ENCODE assay signal across 8 cellular contexts in genomic region chr10:132407846-132408278, GRCh38. TPM values are rescaled to one million over a fixed set of nuclear protein-coding genes. Genes with fewer than 3 reads are reported as not detected.
DNase-seq lines count a peak whose midpoint lies in the region; ATAC-seq and TF ChIP-seq lines count a peak whose summit lies in the region.

No MANE protein-coding gene starts in this region.

- H3K4me3 ChIP-seq in endodermal cell (ENCODE audit: low read length) (no peak overlapping the region), mucosa of stomach (ENCODE audit: low read length) (peak overlapping the region; percentile 16)

- peak overlapping the region; percentile 40 for H3K4me3 Mint-ChIP-seq in endodermal cell

- ATAC-seq in HG03097 (IDR thresholded peaks at IDR 0.05; ENCODE audit: low FRiP score, unreplicated experiment) = no peak

- H3K4me1 ChIP-seq in endodermal cell (ENCODE audit: control insufficient read depth, insufficient read depth, low read length) (no peaks in the 10 kb centered on the region), mucosa of stomach (ENCODE audit: control insufficient read depth, insufficient read depth, low read length) (peaks cover 90% of the 10 kb centered on the region)

- peak; percentile 62 for DNase-seq in Ammon's horn (ENCODE audit: low spot score)
- peak; percentile 23 for DNase-seq in NCI-H1417 treated with DMSO at 0.1 percent for 48 hours (lab: John Stamatoyannopoulos, UW)
- DNase-seq in endodermal cell = peak; percentile 94
- no peak for DNase-seq in NCI-H446 (lab: John Stamatoyannopoulos, UW)
- no peak for DNase-seq in SKM-1 (lab: John Stamatoyannopoulos, UW; ENCODE audit: unreplicated experiment)
- DNase-seq in NOMO-1 treated with DMSO at 0.1 percent for 48 hours (lab: John Stamatoyannopoulos, UW; ENCODE audit: unreplicated experiment) = no peak

- H3K36me3 ChIP-seq in endodermal cell (ENCODE audit: control insufficient read depth, insufficient read depth, low read length) (no peaks in the 10 kb centered on the region), mucosa of stomach (ENCODE audit: control insufficient read depth, insufficient read depth, low read length) (peaks cover 18% of the 10 kb centered on the region)

- H3K9me3 Mint-ChIP-seq in endodermal cell = no peaks in the 10 kb centered on the region

- H3K4me1 Mint-ChIP-seq in endodermal cell = peaks cover 25% of the 10 kb centered on the region

- H3K9ac ChIP-seq in endodermal cell (ENCODE audit: extremely low read depth, low read length, poor library complexity, severe bottlenecking) (no peak overlapping the region), mucosa of stomach (ENCODE audit: low read length) (peak overlapping the region; percentile 84)

- TF ChIP-seq CTCF in endodermal cell (conservative IDR thresholded peaks at IDR 0.05) = no peak

- H3K27ac Mint-ChIP-seq in endodermal cell = peak overlapping the region; percentile 97

- H3K9me3 ChIP-seq in endodermal cell (ENCODE audit: control insufficient read depth, low read length) = no peaks in the 10 kb centered on the region
- H3K9me3 ChIP-seq in mucosa of stomach (ENCODE audit: control insufficient read depth, low read length) = no peaks in the 10 kb centered on the region

- no peak overlapping the region for H3K27ac ChIP-seq in endodermal cell (ENCODE audit: low read depth, low read length)

- peaks cover 7% of the 10 kb centered on the region for H3K36me3 Mint-ChIP-seq in endodermal cell (ENCODE audit: low read depth)

- no peaks in the 10 kb centered on the region for H3K27me3 Mint-ChIP-seq in endodermal cell (ENCODE audit: insufficient read depth)

- no peaks in the 10 kb centered on the region for H3K27me3 ChIP-seq in endodermal cell (ENCODE audit: control insufficient read depth, insufficient read depth, low read length, poor library complexity, severe bottlenecking)
- H3K27me3 ChIP-seq in mucosa of stomach (ENCODE audit: control insufficient read depth, insufficient read depth, low read length) = no peaks in the 10 kb centered on the region

- WGBS in endodermal cell (ENCODE audit: insufficient coverage in 1 of 2, insufficient read length in 1 of 2), 2 experiments = 77 to 83% methylated on average over 10 to 17 of the region's 17 CpGs

RNA-seq across cellular contexts. Expression of gene PWWP2B, which starts 10.9 kb away (rescaled TPM):
- 10 to 100 TPM; 11.4 to 13.9 TPM for total RNA-seq in endodermal cell
- 7.5 TPM for polyA plus RNA-seq in endodermal cell (2013, experiment 1 of 2)
- polyA plus RNA-seq in endodermal cell (2013, experiment 2 of 2) = 6.7 TPM

Comparison
In these comparisons a context has a peak if more than half of its experiments do, and no peak if none do; other contexts are left out.
1. DNase-seq: peak in Ammon's horn (single experiment), NCI-H1417 treated with DMSO at 0.1 percent for 48 hours (single experiment) and endodermal cell (single experiment); none in NCI-H446 (0 of 2), SKM-1 (single experiment) and NOMO-1 treated with DMSO at 0.1 percent for 48 hours (single experiment).